Comparison of ENCODE assay signal across 25 cellular contexts in the genomic region with DNA sequence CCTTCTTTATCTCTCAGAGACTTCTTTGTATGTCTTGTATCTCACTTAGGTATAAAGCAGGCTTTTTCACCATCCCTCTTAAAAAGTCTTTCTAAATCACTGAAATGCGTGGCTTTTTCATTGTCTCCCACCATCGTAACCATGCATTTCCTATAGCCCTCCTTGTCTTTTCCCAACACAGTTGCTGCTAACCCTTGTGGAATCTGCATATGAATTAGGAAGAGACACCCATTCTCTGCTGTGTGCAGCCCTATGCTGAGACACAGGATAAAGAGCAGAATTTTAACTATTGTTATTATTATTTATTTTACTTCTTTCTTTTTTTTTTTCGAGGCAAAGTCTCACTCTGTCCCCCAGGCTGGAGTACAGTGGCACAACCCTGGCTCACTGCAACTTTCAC.
"Had no signal": no experiment of that assay in that cellular context is flagged by ENCODE, and none has a peak within 500 bp of the region (broad histone marks: within the 10 kb centered on the region; RNA-seq: fewer than 3 reads in every experiment).

No MANE protein-coding gene starts in this region.

- H3K4me3 ChIP-seq: adrenal gland, body of pancreas, left ventricle myocardium inferior, lung, right lobe of liver, testis, transverse colon had no signal

- H3K9me3 Mint-ChIP-seq: activated naive CD8-positive, alpha-beta T cell treated with anti-CD3 and anti-CD28 coated beads for 36 hours had no signal

- H3K36me3 Mint-ChIP-seq: activated naive CD8-positive, alpha-beta T cell treated with anti-CD3 and anti-CD28 coated beads for 36 hours had no signal

- H3K9me3 ChIP-seq: adrenal gland, body of pancreas, left ventricle myocardium inferior, neutrophil, right lobe of liver, testis, transverse colon had no signal

- H3K27me3 ChIP-seq: adrenal gland, body of pancreas, neutrophil, right lobe of liver, testis, transverse colon had no signal

- H3K36me3 ChIP-seq: adrenal gland, left ventricle myocardium inferior, neutrophil, right lobe of liver, transverse colon had no signal

- H3K27ac Mint-ChIP-seq: activated naive CD8-positive, alpha-beta T cell treated with anti-CD3 and anti-CD28 coated beads for 36 hours; natural killer cell had no signal

- H3K4me3 Mint-ChIP-seq: activated naive CD8-positive, alpha-beta T cell treated with anti-CD3 and anti-CD28 coated beads for 36 hours; natural killer cell had no signal

- H3K27ac ChIP-seq: adrenal gland, body of pancreas, epithelial cell of prostate, left ventricle myocardium inferior, neutrophil, right lobe of liver, testis, transverse colon had no signal

- H3K4me1 Mint-ChIP-seq: activated naive CD8-positive, alpha-beta T cell treated with anti-CD3 and anti-CD28 coated beads for 36 hours; natural killer cell had no signal

- ATAC-seq: body of pancreas; natural killer cell; right lobe of liver; stimulated activated naive CD8-positive, alpha-beta T cell treated with anti-CD3 and anti-CD28 coated beads, Interleukin-15, Interleukin-2, amounts not matched to agents 100 U/mL and 50 U/mL, for 24 hours had no signal

- H3K4me1 ChIP-seq: body of pancreas, left ventricle myocardium inferior, right lobe of liver, testis, transverse colon had no signal

- DNase-seq: activated CD4-positive, alpha-beta T cell treated with anti-CD3 and anti-CD28 coated beads, Interleukin-2, amount 50 U/mL, for 1 hour; activated effector memory CD4-positive, alpha-beta T cell treated with Interleukin-2 at 50 U/mL for 16 hours; activated naive CD4-positive, alpha-beta T cell treated with Interleukin-2 at 50 U/mL for 16 hours; activated naive CD8-positive, alpha-beta T cell treated with anti-CD3 and anti-CD28 coated beads for 36 hours; activated T-cell treated with anti-CD3 and anti-CD28 coated beads for 4 hours; adrenal gland; aorta; body of pancreas; dermis blood vessel endothelial cell; effector CD4-positive, alpha-beta T cell; glutamatergic neuron; islet precursor cell; left ventricle myocardium inferior; mesendoderm; natural killer cell; right lobe of liver; stimulated activated CD4-positive, alpha-beta T cell treated with anti-CD3 and anti-CD28 coated beads, Interleukin-12 subunit alpha, Interleukin-12 subunit beta, amount 100 ng/mL, for 4 hours; stimulated activated CD4-positive, alpha-beta T cell treated with anti-CD3 and anti-CD28 coated beads, Interleukin-4, amount 100 ng/mL, for 1 hour; stimulated activated naive CD8-positive, alpha-beta T cell treated with anti-CD3 and anti-CD28 coated beads, Interleukin-15, Interleukin-2, amounts not matched to agents 100 U/mL and 50 U/mL, for 24 hours; T-helper 2 cell; testis; transverse colon had no signal

- H3K27me3 Mint-ChIP-seq: activated naive CD8-positive, alpha-beta T cell treated with anti-CD3 and anti-CD28 coated beads for 36 hours had no signal
